Comparison of ENCODE assay signal across 14 cellular contexts in the genomic region with DNA sequence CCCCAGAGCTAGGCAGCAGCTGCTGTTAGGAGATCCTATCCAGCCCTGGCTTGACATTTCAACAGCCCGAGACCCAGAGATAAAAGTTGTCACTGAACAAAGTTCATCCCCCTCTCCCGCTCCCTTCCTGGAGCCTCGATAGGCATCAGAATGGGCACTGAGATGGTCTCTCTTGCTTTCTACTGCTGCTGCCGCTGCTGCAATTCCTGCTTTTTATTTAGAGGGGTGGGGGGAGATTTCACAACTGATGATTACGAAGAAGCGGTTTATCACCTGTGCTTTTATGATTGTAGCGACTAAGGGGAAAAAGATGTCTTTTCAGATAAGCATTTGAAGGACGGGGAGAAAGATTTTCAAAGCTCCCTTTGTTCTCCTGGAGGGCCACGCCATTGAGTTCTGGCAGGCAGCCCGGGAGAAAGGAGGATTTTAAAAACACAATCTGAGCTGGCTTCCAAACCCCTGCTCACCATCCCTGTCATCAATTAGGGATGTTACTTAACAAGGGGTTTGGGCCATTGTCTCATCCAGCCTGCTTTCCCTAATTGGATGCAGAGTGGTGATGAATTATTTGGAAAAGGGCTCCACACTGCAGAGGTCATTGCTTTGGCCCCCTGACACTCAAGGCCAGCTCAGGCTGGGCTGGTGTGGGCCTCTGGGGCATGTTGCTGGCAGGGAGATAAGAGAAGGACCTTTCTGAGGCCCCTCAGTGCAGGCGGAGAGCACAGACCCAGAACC.
DNase-seq lines count a peak whose midpoint lies in the region; ATAC-seq, FAIRE-seq and TF ChIP-seq lines count a peak whose summit lies in the region.
"Had no signal": no experiment of that assay in that cellular context is flagged by ENCODE, and none has a peak within 500 bp of the region (broad histone marks: within the 10 kb centered on the region; RNA-seq: fewer than 3 reads in every experiment).

No MANE protein-coding gene starts in this region.

- no peaks in the 10 kb centered on the region; the same call in 1 of the 2 replicates for H4K20me1 ChIP-seq in K562 (replicated peaks; ENCODE audit: control insufficient read depth, insufficient read depth, low read length)

- H3K4me1 ChIP-seq in K562 (replicated peaks in 1 of 2; ENCODE audit: control insufficient read depth in 2 of 2, insufficient read depth in 2 of 2, low read length in 2 of 2), result no peaks in the 10 kb centered on the region
- peaks cover 0 to 13% of the 10 kb centered on the region in 2 donors for H3K4me1 ChIP-seq in neuronal stem cell (ENCODE audit: control insufficient read depth in 2 of 2, insufficient read depth in 1 of 2, low read depth in 1 of 2, low read length in 2 of 2)

- H2BK15ac ChIP-seq in neuronal stem cell (ENCODE audit: low read length), result no peak overlapping the region

- WGBS in K562 (ENCODE audit: insufficient coverage, low coverage, missing lambda C conversion rate), result under 1% methylated on average over 11 of the region's 11 CpGs
- WGBS in neuronal stem cell (ENCODE audit: extremely low coverage in 2 of 2, insufficient read length in 2 of 2, insufficient replicate concordance in 1 of 2), 2 donors, result no CpG with 5 or more reads among the region's 11 CpGs

- no peaks in the 10 kb centered on the region for H3K79me1 ChIP-seq in neuronal stem cell (ENCODE audit: low read depth, low read length)

- peak overlapping the region; percentile 4 for H2BK5ac ChIP-seq in neuronal stem cell (ENCODE audit: low read length)

- H3K4me3 Mint-ChIP-seq in activated CD8-positive, alpha-beta memory T cell treated with anti-CD3 and anti-CD28 coated beads, Interleukin-2, amount 10 ng/mL, durations not matched to agents 7 days and 5 days, result no peak overlapping the region
- no peak overlapping the region for H3K4me3 Mint-ChIP-seq in activated CD4-positive, alpha-beta T cell treated with anti-CD3 and anti-CD28 coated beads, Interleukin-2, amount 10 ng/mL, durations not matched to agents 7 days and 5 days
- H3K4me3 Mint-ChIP-seq: activated CD4-positive, alpha-beta memory T cell treated with anti-CD3 and anti-CD28 coated beads, Interleukin-2, amount 10 ng/mL, durations not matched to agents 7 days and 5 days had no signal

- H2BK120ac ChIP-seq in neuronal stem cell (ENCODE audit: low read depth, low read length), result no peak overlapping the region

- H4K91ac ChIP-seq in neuronal stem cell (ENCODE audit: low read depth, low read length, poor library complexity), result no peak overlapping the region

- intact Hi-C loops in K562 (cut with micrococcal nuclease), result no loop called here

- H3K9ac ChIP-seq in K562 (ENCODE audit: insufficient read depth in 1 of 2, low read depth in 2 of 2, low read length in 2 of 2) (no peak overlapping the region), neuronal stem cell (ENCODE audit: low read depth, low read length, poor library complexity) (peak overlapping the region; percentile 24)

- no peaks in the 10 kb centered on the region for H3K4me1 Mint-ChIP-seq in activated CD8-positive, alpha-beta memory T cell treated with anti-CD3 and anti-CD28 coated beads, Interleukin-2, amount 10 ng/mL, durations not matched to agents 7 days and 5 days
- H3K4me1 Mint-ChIP-seq in activated CD4-positive, alpha-beta T cell treated with anti-CD3 and anti-CD28 coated beads, Interleukin-2, amount 10 ng/mL, durations not matched to agents 7 days and 5 days, result no peaks in the 10 kb centered on the region
- H3K4me1 Mint-ChIP-seq: activated CD4-positive, alpha-beta memory T cell treated with anti-CD3 and anti-CD28 coated beads, Interleukin-2, amount 10 ng/mL, durations not matched to agents 7 days and 5 days had no signal

- H3K4me3 ChIP-seq in K562 (no peak overlapping the region), neuronal stem cell (ENCODE audit: low read length in 2 of 2) (no peak overlapping the region)

- H2AFZ ChIP-seq in K562 (ENCODE audit: low read depth, low read length) (no peak overlapping the region), neuronal stem cell (ENCODE audit: low read length) (no peak overlapping the region)

- FAIRE-seq in K562 (lab: Jason Lieb, UNC), result no peak
- FAIRE-seq: GM12891, islet of Langerhans had no signal

- no peak overlapping the region for H4K8ac ChIP-seq in neuronal stem cell (ENCODE audit: low read depth, low read length)

- in situ Hi-C loops in K562 (cut with MboI), result no loop called here

- H3K9me3 ChIP-seq in K562 (replicated peaks; ENCODE audit: control insufficient read depth, insufficient read depth, low read depth, low read length) (no peaks in the 10 kb centered on the region), neuronal stem cell (replicated peaks in 1 of 2; ENCODE audit: control insufficient read depth in 2 of 2, insufficient read depth in 1 of 2, low read depth in 1 of 2, low read length in 2 of 2) (no peaks in the 10 kb centered on the region)

- no peaks in the 10 kb centered on the region for H3K9me1 ChIP-seq in K562 (ENCODE audit: control insufficient read depth, insufficient read depth, low read length)

- H3K18ac ChIP-seq in neuronal stem cell (ENCODE audit: low read length), result no peak overlapping the region

- DNase-seq in HT-29 (ENCODE audit: low spot score) (peak; percentile 26), NCI-H2196 treated with DMSO at 0.1 percent for 48 hours (lab: John Stamatoyannopoulos, UW; ENCODE audit: unreplicated experiment) (peak; percentile 50), K562 (ENCODE audit: extremely low read depth in 1 of 4, low spot score in 3 of 4) (no peak), neuronal stem cell (ENCODE audit: low spot score) (peak; percentile 27), T-helper 2 cell (no peak)
- DNase-seq in activated CD8-positive, alpha-beta memory T cell treated with anti-CD3 and anti-CD28 coated beads, Interleukin-2, amount 10 ng/mL, durations not matched to agents 7 days and 5 days, result no peak
- DNase-seq in activated CD4-positive, alpha-beta T cell treated with anti-CD3 and anti-CD28 coated beads, Interleukin-2, amount 10 ng/mL, durations not matched to agents 7 days and 5 days, result no peak
- DNase-seq: activated CD4-positive, alpha-beta memory T cell treated with anti-CD3 and anti-CD28 coated beads, Interleukin-2, amount 10 ng/mL, durations not matched to agents 7 days and 5 days; activated naive CD4-positive, alpha-beta T cell treated with Interleukin-2 at 50 U/mL for 16 hours; MV-4-11; stimulated activated CD4-positive, alpha-beta T cell treated with anti-CD3 and anti-CD28 coated beads, Interleukin-15, amount 100 ng/mL, for 24 hours had no signal

- no peak for ATAC-seq in K562
- ATAC-seq in activated CD8-positive, alpha-beta memory T cell treated with anti-CD3 and anti-CD28 coated beads, Interleukin-2, amount 10 ng/mL, durations not matched to agents 7 days and 5 days, result no peak
- ATAC-seq in GM18858 (IDR thresholded peaks at IDR 0.05; ENCODE audit: unreplicated experiment), result no peak

- no peak overlapping the region for H2BK12ac ChIP-seq in neuronal stem cell (ENCODE audit: low read length)

- POLR2A ChIA-PET in K562 (lab: Yijun Ruan, JAX), result interaction anchor here (0.6 kb wide), 1 partner anchor 8 kb away, joined by 3 read pairs; no protein-coding TSS in a partner anchor
- POLR2A ChIA-PET in activated CD4-positive, alpha-beta T cell treated with anti-CD3 and anti-CD28 coated beads, Interleukin-2, amount 10 ng/mL, durations not matched to agents 7 days and 5 days (lab: Charles Lee), result no interaction called here

- H3K4ac ChIP-seq in neuronal stem cell (ENCODE audit: low read length), result no peak overlapping the region

- no peaks in the 10 kb centered on the region for H3K36me3 Mint-ChIP-seq in activated CD8-positive, alpha-beta memory T cell treated with anti-CD3 and anti-CD28 coated beads, Interleukin-2, amount 10 ng/mL, durations not matched to agents 7 days and 5 days
- H3K36me3 Mint-ChIP-seq in activated CD4-positive, alpha-beta T cell treated with anti-CD3 and anti-CD28 coated beads, Interleukin-2, amount 10 ng/mL, durations not matched to agents 7 days and 5 days (ENCODE audit: low read depth), result no peaks in the 10 kb centered on the region

- H3K9me3 Mint-ChIP-seq in activated CD8-positive, alpha-beta memory T cell treated with anti-CD3 and anti-CD28 coated beads, Interleukin-2, amount 10 ng/mL, durations not matched to agents 7 days and 5 days (ENCODE audit: low read depth), result no peaks in the 10 kb centered on the region
- no peaks in the 10 kb centered on the region for H3K9me3 Mint-ChIP-seq in activated CD4-positive, alpha-beta T cell treated with anti-CD3 and anti-CD28 coated beads, Interleukin-2, amount 10 ng/mL, durations not matched to agents 7 days and 5 days
- H3K9me3 Mint-ChIP-seq: activated CD4-positive, alpha-beta memory T cell treated with anti-CD3 and anti-CD28 coated beads, Interleukin-2, amount 10 ng/mL, durations not matched to agents 7 days and 5 days had no signal

- no peak for TF ChIP-seq RAD21 in K562 (CRISPR knock-in tag; conservative IDR thresholded peaks at IDR 0.05 in 1 of 2, IDR thresholded peaks at IDR 0.05 in 1 of 2)

- no peak overlapping the region for H3K23ac ChIP-seq in neuronal stem cell (ENCODE audit: low read depth, low read length, poor library complexity)

- TF ChIP-seq EP300 in K562 (IDR thresholded peaks at IDR 0.05; ENCODE audit: low read length), result no peak

- H3K4me2 ChIP-seq in K562 (ENCODE audit: insufficient read depth, low read length), result no peak overlapping the region
- H3K4me2 ChIP-seq in neuronal stem cell (ENCODE audit: insufficient read depth, low read length, poor library complexity, severe bottlenecking), result peak overlapping the region; percentile 19

- H3K27me3 Mint-ChIP-seq in activated CD8-positive, alpha-beta memory T cell treated with anti-CD3 and anti-CD28 coated beads, Interleukin-2, amount 10 ng/mL, durations not matched to agents 7 days and 5 days, result peaks cover 7% of the 10 kb centered on the region
- H3K27me3 Mint-ChIP-seq in activated CD4-positive, alpha-beta T cell treated with anti-CD3 and anti-CD28 coated beads, Interleukin-2, amount 10 ng/mL, durations not matched to agents 7 days and 5 days, result peaks cover 5% of the 10 kb centered on the region

- H3K14ac ChIP-seq in neuronal stem cell (ENCODE audit: low read length), result no peak overlapping the region

- BruUV-seq in K562 (replicated peaks; lab: Mats Ljungman, UMichigan), result no TSS peak

- CTCF ChIA-PET in K562 (lab: Yijun Ruan, JAX; ENCODE audit: low intra/inter-chr PET ratio), result no interaction called here
- CTCF ChIA-PET in activated CD8-positive, alpha-beta memory T cell treated with anti-CD3 and anti-CD28 coated beads, Interleukin-2, amount 10 ng/mL, durations not matched to agents 7 days and 5 days (lab: Charles Lee), result no interaction called here
- CTCF ChIA-PET in activated CD4-positive, alpha-beta T cell treated with anti-CD3 and anti-CD28 coated beads, Interleukin-2, amount 10 ng/mL, durations not matched to agents 7 days and 5 days (lab: Charles Lee), result no interaction called here

- H3K79me2 ChIP-seq in K562 (ENCODE audit: control insufficient read depth, insufficient read depth, low read length), result no peaks in the 10 kb centered on the region

- H3K27ac ChIP-seq in K562 (ENCODE audit: extremely low read depth, low read depth, low read length), result no peak overlapping the region
- H3K27ac ChIP-seq in neuronal stem cell (replicated peaks; ENCODE audit: low read length), result peak overlapping the region; percentile 8

- H3K36me3 ChIP-seq in K562 (ENCODE audit: control insufficient read depth, insufficient read depth, low read length), result no peaks in the 10 kb centered on the region
- H3K36me3 ChIP-seq in neuronal stem cell (replicated peaks in 1 of 2; ENCODE audit: control insufficient read depth in 2 of 2, insufficient read depth in 2 of 2, low read length in 2 of 2), result no peaks in the 10 kb centered on the region

- no peak overlapping the region for H3K27ac Mint-ChIP-seq in activated CD8-positive, alpha-beta memory T cell treated with anti-CD3 and anti-CD28 coated beads, Interleukin-2, amount 10 ng/mL, durations not matched to agents 7 days and 5 days
- H3K27ac Mint-ChIP-seq in activated CD4-positive, alpha-beta T cell treated with anti-CD3 and anti-CD28 coated beads, Interleukin-2, amount 10 ng/mL, durations not matched to agents 7 days and 5 days, result no peak overlapping the region
- H3K27ac Mint-ChIP-seq: activated CD4-positive, alpha-beta memory T cell treated with anti-CD3 and anti-CD28 coated beads, Interleukin-2, amount 10 ng/mL, durations not matched to agents 7 days and 5 days had no signal

- TF ChIP-seq POLR2A in K562 (conservative IDR thresholded peaks at IDR 0.05), result no peak

- H2AK5ac ChIP-seq in neuronal stem cell (ENCODE audit: low read depth, low read length), result no peak overlapping the region

- no peak for TF ChIP-seq CTCF in K562 (IDR thresholded peaks at IDR 0.05 in 2 of 3, conservative IDR thresholded peaks at IDR 0.05 in 1 of 3; ENCODE audit: insufficient read depth in 2 of 3, low read depth in 1 of 3, low read length in 3 of 3)

- peaks cover 2 to 25% of the 10 kb centered on the region in 2 experiments; a peak in 3 of 5 replicates for H3K27me3 ChIP-seq in K562 (ENCODE audit: control insufficient read depth in 2 of 2, insufficient read depth in 2 of 2, low read length in 2 of 2)
- H3K27me3 ChIP-seq in neuronal stem cell (ENCODE audit: control insufficient read depth in 3 of 3, insufficient read depth in 3 of 3, low read depth in 1 of 3, low read length in 3 of 3), result no peaks in the 10 kb centered on the region

Comparison
In these comparisons a context has a peak if more than half of its experiments do, and no peak if none do; other contexts are left out.
1. DNase-seq: peak in HT-29 (single experiment), NCI-H2196 treated with DMSO at 0.1 percent for 48 hours (single experiment) and neuronal stem cell (single experiment); none in K562 (0 of 4), activated CD8-positive, alpha-beta memory T cell treated with anti-CD3 and anti-CD28 coated beads, Interleukin-2, amount 10 ng/mL, durations not matched to agents 7 days and 5 days (single experiment), T-helper 2 cell (0 of 5) and activated CD4-positive, alpha-beta T cell treated with anti-CD3 and anti-CD28 coated beads, Interleukin-2, amount 10 ng/mL, durations not matched to agents 7 days and 5 days (single experiment).